31 cellular contexts compared by ENCODE assay signal in the genomic region with DNA sequence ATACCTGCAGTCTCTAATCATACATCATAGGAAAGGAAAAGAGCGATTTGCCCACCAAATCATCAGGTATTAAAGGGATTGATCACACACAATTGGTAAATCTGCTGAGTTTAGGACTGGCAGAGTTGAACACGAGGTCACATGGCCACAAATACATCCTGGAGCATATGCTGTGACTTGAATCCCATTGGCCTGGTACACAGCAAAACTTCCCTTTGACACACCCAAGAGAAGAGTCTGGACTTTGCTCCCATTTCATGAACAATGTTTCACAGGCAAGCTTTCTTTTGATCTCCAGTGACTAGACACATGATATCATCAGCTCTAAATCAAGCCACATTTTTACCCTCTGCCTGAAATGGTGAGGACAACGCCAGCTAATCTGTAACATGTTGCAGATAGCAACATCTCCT.
A peak's percentile ranks its signal among the peaks of the same experiment; 100 is the strongest.
DNase-seq lines count a peak whose midpoint lies in the region; FAIRE-seq and TF ChIP-seq lines count a peak whose summit lies in the region.
"Had no signal": no experiment of that assay in that cellular context is flagged by ENCODE, and none has a peak within 500 bp of the region (broad histone marks: within the 10 kb centered on the region; RNA-seq: fewer than 3 reads in every experiment).

No MANE protein-coding gene starts in this region.

- H3K4me1 ChIP-seq in small intestine (ENCODE audit: control insufficient read depth in 2 of 2, insufficient read depth in 1 of 2, low read depth in 1 of 2, low read length in 1 of 2): no peaks in the 10 kb centered on the region
- peaks cover 7% of the 10 kb centered on the region for H3K4me1 ChIP-seq in mesendoderm (ENCODE audit: control insufficient read depth, low read depth, low read length)
- H3K4me1 ChIP-seq in tibial nerve: no peaks in the 10 kb centered on the region
- H3K4me1 ChIP-seq: prostate gland had no signal

- no peak overlapping the region for H2BK15ac ChIP-seq in mesendoderm (replicated peaks; ENCODE audit: low read depth)

- WGBS in small intestine, 3 donors: 43 to 64% (median 54%) methylated on average over 3 of the region's 3 CpGs
- WGBS in mesendoderm (ENCODE audit: extremely low coverage, insufficient coverage, low lambda C conversion rate): no CpG with 5 or more reads among the region's 3 CpGs
- 84 to 87% methylated on average over 3 of the region's 3 CpGs for WGBS in tibial nerve, 2 donors

- H3K27ac ChIP-seq in small intestine (ENCODE audit: low read depth in 1 of 2, low read length in 1 of 2) (no peak overlapping the region), mesendoderm (ENCODE audit: low read depth, low read length) (no peak overlapping the region), tibial nerve (no peak overlapping the region)
- H3K27ac ChIP-seq: lower lobe of right lung, prostate gland had no signal

- H3K36me3 ChIP-seq in small intestine (ENCODE audit: control insufficient read depth in 2 of 2, insufficient read depth in 2 of 2, low read length in 2 of 2): no peaks in the 10 kb centered on the region
- H3K36me3 ChIP-seq in mesendoderm (ENCODE audit: control insufficient read depth, insufficient read depth, low read length): no peaks in the 10 kb centered on the region
- no peaks in the 10 kb centered on the region for H3K36me3 ChIP-seq in tibial nerve
- H3K36me3 ChIP-seq: lower lobe of right lung, prostate gland, sigmoid colon had no signal

- no peak overlapping the region for H3K4me3 Mint-ChIP-seq in activated CD4-positive, alpha-beta T cell treated with anti-CD3 and anti-CD28 coated beads, Interleukin-2, amount 10 ng/mL, durations not matched to agents 24 days and 14 days
- H3K4me3 Mint-ChIP-seq: CD14-positive monocyte; dendritic cell treated with granulocyte-macrophage colony-stimulating factor and Interleukin-4, amounts not matched to agents 40 ng/mL and 50 ng/mL, for 4 days; endodermal cell; natural killer cell; T-helper 1 cell treated with Interleukin-12 subunit alpha and Interleukin-12 subunit beta and Interleukin-4 antibody, amounts not matched to agents 30 μg/mL and 1 μg/mL, for 36 hours had no signal

- no peak for TF ChIP-seq POLR2A in tibial nerve (IDR thresholded peaks at IDR 0.05)

- no peak overlapping the region for H4K5ac ChIP-seq in mesendoderm (ENCODE audit: low read length)

- H3K56ac ChIP-seq in mesendoderm (ENCODE audit: low read length): no peak overlapping the region

- H3K4me1 Mint-ChIP-seq in activated CD4-positive, alpha-beta T cell treated with anti-CD3 and anti-CD28 coated beads, Interleukin-2, amount 10 ng/mL, durations not matched to agents 24 days and 14 days: peaks cover 20% of the 10 kb centered on the region
- H3K4me1 Mint-ChIP-seq: CD14-positive monocyte, natural killer cell had no signal

- H3K27me3 Mint-ChIP-seq in activated CD4-positive, alpha-beta T cell treated with anti-CD3 and anti-CD28 coated beads, Interleukin-2, amount 10 ng/mL, durations not matched to agents 24 days and 14 days: no peaks in the 10 kb centered on the region
- H3K27me3 Mint-ChIP-seq: dendritic cell treated with granulocyte-macrophage colony-stimulating factor and Interleukin-4, amounts not matched to agents 40 ng/mL and 50 ng/mL, for 4 days had no signal

- no peak overlapping the region for H2BK5ac ChIP-seq in mesendoderm (ENCODE audit: low read length)

- TF ChIP-seq EP300 in tibial nerve (IDR thresholded peaks at IDR 0.05): no peak

- H3K27me3 ChIP-seq in small intestine (ENCODE audit: control insufficient read depth in 2 of 2, insufficient read depth in 2 of 2, low read length in 2 of 2) (no peaks in the 10 kb centered on the region), mesendoderm (ENCODE audit: insufficient read depth, low read length, poor library complexity) (no peaks in the 10 kb centered on the region), tibial nerve (no peaks in the 10 kb centered on the region)
- H3K27me3 ChIP-seq: sigmoid colon had no signal

- no peak for FAIRE-seq in small intestine (lab: Jason Lieb, UNC)
- FAIRE-seq: D721Med had no signal

- H2AK5ac ChIP-seq in mesendoderm (ENCODE audit: low read length): no peak overlapping the region

- H4K8ac ChIP-seq in mesendoderm (ENCODE audit: low read depth, low read length): no peak overlapping the region

- H3K36me3 Mint-ChIP-seq in activated CD4-positive, alpha-beta T cell treated with anti-CD3 and anti-CD28 coated beads, Interleukin-2, amount 10 ng/mL, durations not matched to agents 24 days and 14 days (ENCODE audit: low read depth): no peaks in the 10 kb centered on the region
- H3K36me3 Mint-ChIP-seq: CD14-positive monocyte, natural killer cell had no signal

- no peaks in the 10 kb centered on the region for H3K79me1 ChIP-seq in mesendoderm (ENCODE audit: low read length)

- H3K9me3 Mint-ChIP-seq in activated CD4-positive, alpha-beta T cell treated with anti-CD3 and anti-CD28 coated beads, Interleukin-2, amount 10 ng/mL, durations not matched to agents 24 days and 14 days: peaks cover 10% of the 10 kb centered on the region
- H3K9me3 Mint-ChIP-seq: endodermal cell; T-helper 1 cell treated with Interleukin-12 subunit alpha and Interleukin-12 subunit beta and Interleukin-4 antibody, amounts not matched to agents 30 μg/mL and 1 μg/mL, for 36 hours had no signal

- DNase-seq in activated CD4-positive, alpha-beta T cell treated with anti-CD3 and anti-CD28 coated beads, Interleukin-2, amount 10 ng/mL, durations not matched to agents 24 days and 14 days: no peak
- no peak for DNase-seq in activated CD4-positive, alpha-beta T cell treated with anti-CD3 and anti-CD28 coated beads, Interleukin-2, amount 50 U/mL, for 48 hours
- DNase-seq in RKO (ENCODE audit: low spot score) (peak; percentile 35), kidney tubule cell (ENCODE audit: low spot score) (peak; percentile 71), small intestine (peak; percentile 51), mesendoderm (no peak), tibial nerve (ENCODE audit: low spot score in 2 of 2) (no peak), GM13977 (ENCODE audit: low spot score) (no peak)
- DNase-seq: 8988T; activated CD4-positive, alpha-beta T cell treated with anti-CD3 and anti-CD28 coated beads, Interleukin-2, amount 50 U/mL, for 4 hours; activated CD4-positive, CD25-positive, alpha-beta regulatory T cell; activated naive CD4-positive, alpha-beta T cell treated with Interleukin-2 at 50 U/mL for 16 hours; caudate nucleus; endodermal cell; H7; IMR-90; islet precursor cell; lower lobe of right lung; natural killer cell; NCI-H1048; NCI-H1694; NCI-H2171 treated with DMSO at 0.1 percent for 48 hours; NCI-H510A treated with DMSO at 0.1 percent for 48 hours; occipital lobe; sigmoid colon; stimulated activated CD4-positive, alpha-beta T cell treated with anti-CD3 and anti-CD28 coated beads, Interleukin-4, amount 100 ng/mL, for 4 hours had no signal

- no peak overlapping the region for H3K9ac ChIP-seq in mesendoderm (ENCODE audit: low read length)

- H3K18ac ChIP-seq in mesendoderm (ENCODE audit: low read length): no peak overlapping the region

- H3K4me2 ChIP-seq in mesendoderm (ENCODE audit: low read length): no peak overlapping the region

- H3K27ac Mint-ChIP-seq in activated CD4-positive, alpha-beta T cell treated with anti-CD3 and anti-CD28 coated beads, Interleukin-2, amount 10 ng/mL, durations not matched to agents 24 days and 14 days: peak overlapping the region; percentile 56
- H3K27ac Mint-ChIP-seq: CD14-positive monocyte; dendritic cell treated with granulocyte-macrophage colony-stimulating factor and Interleukin-4, amounts not matched to agents 40 ng/mL and 50 ng/mL, for 4 days; endodermal cell; natural killer cell; T-helper 1 cell treated with Interleukin-12 subunit alpha and Interleukin-12 subunit beta and Interleukin-4 antibody, amounts not matched to agents 30 μg/mL and 1 μg/mL, for 36 hours had no signal

- intact Hi-C loops in activated CD4-positive, alpha-beta T cell treated with anti-CD3 and anti-CD28 coated beads, Interleukin-2, amount 10 ng/mL, durations not matched to agents 24 days and 14 days (cut with micrococcal nuclease): no loop called here

- in situ Hi-C loops in GM13977 (cut with MboI; ENCODE audit: low pct_unique_long_range_greater_than_20kb, low sequenced_read_pairs, unreplicated experiment): no loop called here

- no peak overlapping the region for H2BK120ac ChIP-seq in mesendoderm (ENCODE audit: low read depth, low read length)

- H3K9me3 ChIP-seq in small intestine (ENCODE audit: control insufficient read depth, low read depth): no peaks in the 10 kb centered on the region
- no peaks in the 10 kb centered on the region for H3K9me3 ChIP-seq in tibial nerve
- H3K9me3 ChIP-seq: lower lobe of right lung, prostate gland, sigmoid colon had no signal

- no peaks in the 10 kb centered on the region for H3K79me2 ChIP-seq in mesendoderm (ENCODE audit: control insufficient read depth, insufficient read depth, low read length)

- H3K4ac ChIP-seq in mesendoderm (ENCODE audit: low read depth, low read length): no peak overlapping the region

- no peak overlapping the region for H3K23ac ChIP-seq in mesendoderm (ENCODE audit: low read length)

- no peak overlapping the region for H3K4me3 ChIP-seq in small intestine (ENCODE audit: low read depth in 1 of 2, low read length in 2 of 2)
- H3K4me3 ChIP-seq in mesendoderm (ENCODE audit: low read length): no peak overlapping the region
- H3K4me3 ChIP-seq in tibial nerve: no peak overlapping the region
- H3K4me3 ChIP-seq: lower lobe of right lung, prostate gland, sigmoid colon had no signal

- TF ChIP-seq CTCF in tibial nerve (IDR thresholded peaks at IDR 0.05) (no peak), GM13977 (IDR thresholded peaks at IDR 0.05; ENCODE audit: extremely low read depth, insufficient read depth, missing control alignments) (no peak)

Comparison
In these comparisons a context has a peak if more than half of its experiments do, and no peak if none do; other contexts are left out.
1. DNase-seq: peak in RKO (single experiment), kidney tubule cell (single experiment) and small intestine (single experiment); none in activated CD4-positive, alpha-beta T cell treated with anti-CD3 and anti-CD28 coated beads, Interleukin-2, amount 10 ng/mL, durations not matched to agents 24 days and 14 days (single experiment), activated CD4-positive, alpha-beta T cell treated with anti-CD3 and anti-CD28 coated beads, Interleukin-2, amount 50 U/mL, for 48 hours (0 of 2), mesendoderm (single experiment), tibial nerve (0 of 2) and GM13977 (single experiment).